Comparison of ENCODE assay signal across 8 cellular contexts in genomic region chr13:45623516-45624090, GRCh38. TPM values are rescaled to one million over a fixed set of nuclear protein-coding genes. Genes with fewer than 3 reads are reported as not detected.
DNase-seq lines count a peak whose midpoint lies in the region; ATAC-seq, FAIRE-seq and TF ChIP-seq lines count a peak whose summit lies in the region.

No MANE protein-coding gene starts in this region.

- H3K4me3 ChIP-seq in BE2C (ENCODE audit: low read depth, low read length): no peak overlapping the region

- DNase-seq in BE2C (no peak), GM12892 (ENCODE audit: insufficient read length) (no peak), SK-N-DZ (ENCODE audit: low spot score) (peak; percentile 44), iris pigment epithelial cell (ENCODE audit: low read depth) (peak; percentile 20), UCSD-AML1 (lab: John Stamatoyannopoulos, UW; ENCODE audit: unreplicated experiment) (no peak), dedifferentiated amniotic fluid mesenchymal stem cell (ENCODE audit: extremely low spot score) (no peak)
- DNase-seq in activated effector memory CD4-positive, alpha-beta T cell treated with Interleukin-2 at 50 U/mL for 16 hours: no peak

- H3K36me3 ChIP-seq in BE2C: no peaks in the 10 kb centered on the region

- no peak for TF ChIP-seq POLR2A in GM12892 (IDR thresholded peaks at IDR 0.05; ENCODE audit: low read depth, low read length)

- no peaks in the 10 kb centered on the region; the same call in 1 of the 2 replicates for H3K4me1 ChIP-seq in BE2C

- peak; percentile 85 for FAIRE-seq in GM12892 (lab: Jason Lieb, UNC)

- ATAC-seq in GM21786 (IDR thresholded peaks at IDR 0.05; ENCODE audit: unreplicated experiment): no peak

- TF ChIP-seq CTCF in BE2C (IDR thresholded peaks at IDR 0.05; ENCODE audit: low read depth, low read length): peak; percentile 48

- H3K9me3 ChIP-seq in BE2C: no peaks in the 10 kb centered on the region

- H3K27me3 ChIP-seq in BE2C: peaks cover 10% of the 10 kb centered on the region

RNA-seq across cellular contexts. Expression of gene ERICH6B, which starts 8.1 kb away (rescaled TPM):
- polyA plus RNA-seq in BE2C (2012; ENCODE audit: insufficient read depth, insufficient read length, low read depth): 4.1 TPM
- polyA plus RNA-seq in GM12892 (2012; ENCODE audit: missing spikeins): 0.89 TPM
- not detected in 2 replicates for polyA plus RNA-seq in SK-N-DZ (2014; cell fraction: cytosol; rRNA removed)
- polyA plus RNA-seq in SK-N-DZ (2014; cell fraction: nucleus; rRNA removed): 0.12 TPM in 1 of 2 replicates, not detected in the other

Comparison
In these comparisons a context has a peak if more than half of its experiments do, and no peak if none do; other contexts are left out.
1. DNase-seq: peak in SK-N-DZ (single experiment) and iris pigment epithelial cell (single experiment); none in BE2C (single experiment), GM12892 (single experiment), activated effector memory CD4-positive, alpha-beta T cell treated with Interleukin-2 at 50 U/mL for 16 hours (single experiment), UCSD-AML1 (single experiment) and dedifferentiated amniotic fluid mesenchymal stem cell (single experiment).